In genomic region chr12:132360906-132361777, GRCh38 we compare ENCODE assay signal across 33 cellular contexts. TPM values are rescaled to one million over a fixed set of nuclear protein-coding genes. Genes with fewer than 3 reads are reported as not detected.
"Had no signal": no experiment of that assay in that cellular context is flagged by ENCODE, and none has a peak within 500 bp of the region (broad histone marks: within the 10 kb centered on the region; RNA-seq: fewer than 3 reads in every experiment).

No MANE protein-coding gene starts in this region.

- DNase-seq: activated CD4-positive, alpha-beta memory T cell treated with anti-CD3 and anti-CD28 coated beads for 36 hours; activated CD4-positive, alpha-beta T cell treated with anti-CD3 and anti-CD28 coated beads, Interleukin-2, amount 10 ng/mL, durations not matched to agents 24 days and 14 days; activated CD4-positive, CD25-positive, alpha-beta regulatory T cell treated with anti-CD3 and anti-CD28 coated beads, Interleukin-2, amount 50 U/mL, for 72 hours; activated CD8-positive, alpha-beta memory T cell treated with anti-CD3 and anti-CD28 coated beads, Interleukin-2, amount 50 U/mL, for 4 hours; activated gamma-delta T cell; activated naive CD4-positive, alpha-beta T cell treated with anti-CD3 and anti-CD28 coated beads, Interleukin-2, amount 10 ng/mL, durations not matched to agents 7 days and 5 days; activated naive CD8-positive, alpha-beta T cell treated with anti-CD3 and anti-CD28 coated beads, Interleukin-2, amount 50 U/mL, for 24 hours; activated T-cell treated with anti-CD3 and anti-CD28 coated beads, Interleukin-2, amount 50 U/mL, for 1 hour; amygdala; central memory CD4-positive, alpha-beta T cell; endodermal cell; foreskin fibroblast; hypothalamus; immature natural killer cell; mammary epithelial cell; naive thymus-derived CD4-positive, alpha-beta T cell; nucleus accumbens; stimulated activated CD4-positive, alpha-beta T cell treated with anti-CD3 and anti-CD28 coated beads, Interleukin-12 subunit alpha, Interleukin-12 subunit beta, amount 100 ng/mL, for 4 hours; stimulated activated CD4-positive, alpha-beta T cell treated with anti-CD3 and anti-CD28 coated beads, Interleukin-4, amount 100 ng/mL, for 1 hour; stimulated activated naive CD8-positive, alpha-beta T cell treated with anti-CD3 and anti-CD28 coated beads, Interleukin-15, Interleukin-2, amounts not matched to agents 100 U/mL and 50 U/mL, for 24 hours; T-helper 1 cell; testis; transverse colon had no signal

- H3K36me3 Mint-ChIP-seq: activated CD4-positive, alpha-beta memory T cell treated with anti-CD3 and anti-CD28 coated beads for 36 hours; immature natural killer cell; mesothelial cell of epicardium had no signal

- H3K9me3 Mint-ChIP-seq: activated naive CD8-positive, alpha-beta T cell treated with anti-CD3 and anti-CD28 coated beads, Interleukin-2, amount 50 U/mL, for 24 hours; immature natural killer cell had no signal

- H3K36me3 ChIP-seq: breast epithelium, transverse colon had no signal

- H3K27me3 ChIP-seq: testis had no signal

- H2AFZ ChIP-seq: parathyroid adenoma had no signal

- H3K79me2 ChIP-seq: parathyroid adenoma had no signal

- H3K9ac ChIP-seq: parathyroid adenoma had no signal

- ATAC-seq: activated naive CD8-positive, alpha-beta T cell treated with anti-CD3 and anti-CD28 coated beads, Interleukin-2, amount 50 U/mL, for 24 hours; esophagus mucosa; left lobe of liver; naive thymus-derived CD4-positive, alpha-beta T cell; right cardiac atrium; stimulated activated naive CD8-positive, alpha-beta T cell treated with anti-CD3 and anti-CD28 coated beads, Interleukin-15, Interleukin-2, amounts not matched to agents 100 U/mL and 50 U/mL, for 24 hours had no signal

- H3K4me1 ChIP-seq: breast epithelium, testis had no signal

- H3K27ac ChIP-seq: breast epithelium, parathyroid adenoma, testis, transverse colon, VCaP had no signal

- H3K9me3 ChIP-seq: testis, transverse colon had no signal

- H3K4me3 ChIP-seq: breast epithelium, testis, transverse colon had no signal

- H3K27ac Mint-ChIP-seq: activated CD4-positive, alpha-beta memory T cell treated with anti-CD3 and anti-CD28 coated beads for 36 hours; activated CD4-positive, alpha-beta T cell treated with anti-CD3 and anti-CD28 coated beads, Interleukin-2, amount 10 ng/mL, durations not matched to agents 24 days and 14 days; activated naive CD4-positive, alpha-beta T cell treated with anti-CD3 and anti-CD28 coated beads, Interleukin-2, amount 10 ng/mL, durations not matched to agents 7 days and 5 days; activated naive CD8-positive, alpha-beta T cell treated with anti-CD3 and anti-CD28 coated beads, Interleukin-2, amount 50 U/mL, for 24 hours; dendritic cell treated with granulocyte-macrophage colony-stimulating factor and Interleukin-4, amounts not matched to agents 40 ng/mL and 50 ng/mL, for 4 days; endodermal cell; immature natural killer cell; mesothelial cell of epicardium; naive thymus-derived CD4-positive, alpha-beta T cell; T-helper 2 cell treated with Interferon-gamma antibody and Interleukin-4, amounts not matched to agents 5 μg/mL and 100 μg/mL, for 36 hours had no signal

RNA-seq across cellular contexts. Expression of gene GALNT9, which starts 31.8 kb away (rescaled TPM):
- total RNA-seq: activated CD4-positive, alpha-beta T cell treated with anti-CD3 and anti-CD28 coated beads, Interleukin-2, amount 10 ng/mL, durations not matched to agents 24 days and 14 days; activated CD8-positive, alpha-beta memory T cell treated with anti-CD3 and anti-CD28 coated beads for 36 hours; esophagus mucosa; left lobe of liver; mammary epithelial cell; naive thymus-derived CD4-positive, alpha-beta T cell had no signal
- polyA plus RNA-seq: immature natural killer cell; mammary epithelial cell; naive thymus-derived CD4-positive, alpha-beta T cell had no signal
